In genomic region chr7:25117226-25118047, GRCh38 we compare ENCODE assay signal across 9 cellular contexts. TPM values are rescaled to one million over a fixed set of nuclear protein-coding genes. Genes with fewer than 3 reads are reported as not detected.
DNase-seq lines count a peak whose midpoint lies in the region; ATAC-seq and TF ChIP-seq lines count a peak whose summit lies in the region.
"Had no signal": no experiment of that assay in that cellular context is flagged by ENCODE, and none has a peak within 500 bp of the region (broad histone marks: within the 10 kb centered on the region; RNA-seq: fewer than 3 reads in every experiment).

No MANE protein-coding gene starts in this region.

- peaks cover 3% of the 10 kb centered on the region; the same call in 1 of the 2 replicates for H3K79me2 ChIP-seq in Karpas-422 (ENCODE audit: low read length)

- 62 to 72% methylated on average over 7 of the region's 7 CpGs for WGBS in lung, 2 donors

- no peak overlapping the region for H3K9ac ChIP-seq in Karpas-422 (ENCODE audit: low read length)
- H3K9ac ChIP-seq: parathyroid adenoma had no signal

- H3K27ac ChIP-seq in Karpas-422 (ENCODE audit: low read length): no peak overlapping the region
- H3K27ac ChIP-seq in lung (ENCODE audit: low read depth in 1 of 2, low read length in 1 of 2): peak overlapping the region in 1 of 2 donors; percentile 36
- H3K27ac ChIP-seq: parathyroid adenoma had no signal

- H3K27me3 ChIP-seq in Karpas-422 (ENCODE audit: low read length): no peaks in the 10 kb centered on the region
- no peaks in the 10 kb centered on the region for H3K27me3 ChIP-seq in lung (ENCODE audit: control insufficient read depth, insufficient read depth)
- H3K27me3 ChIP-seq in H7 (ENCODE audit: control insufficient read depth, insufficient read depth, low read length): no peaks in the 10 kb centered on the region

- DNase-seq in Karpas-422: peak; percentile 67
- no peak for DNase-seq in lung (ENCODE audit: low spot score)
- no peak for DNase-seq in H7
- DNase-seq in SHP77 (lab: John Stamatoyannopoulos, UW): no peak
- no peak for DNase-seq in COLO668 (lab: John Stamatoyannopoulos, UW; ENCODE audit: unreplicated experiment)
- no peak for DNase-seq in COR-L47 (lab: John Stamatoyannopoulos, UW)

- H3K9me3 ChIP-seq in Karpas-422 (ENCODE audit: low read length) (no peaks in the 10 kb centered on the region), lung (ENCODE audit: control insufficient read depth in 2 of 2, insufficient read depth in 1 of 2, low read length in 1 of 2) (no peaks in the 10 kb centered on the region)

- H2AFZ ChIP-seq in Karpas-422 (ENCODE audit: low read length): no peak overlapping the region
- H2AFZ ChIP-seq: parathyroid adenoma had no signal

- no peak overlapping the region for H3K4me2 ChIP-seq in Karpas-422 (ENCODE audit: low read depth, low read length, poor library complexity, severe bottlenecking)

- peaks cover 19% of the 10 kb centered on the region for H4K20me1 ChIP-seq in Karpas-422 (ENCODE audit: insufficient read depth, low read depth, low read length)

- peak; percentile 93 for ATAC-seq in GM18517 (IDR thresholded peaks at IDR 0.05; ENCODE audit: unreplicated experiment)
- ATAC-seq in GM21619 (IDR thresholded peaks at IDR 0.05; ENCODE audit: unreplicated experiment): peak; percentile 83
- peak; percentile 27 for ATAC-seq in lung (ENCODE audit: insufficient read depth, low FRiP score)

- H3K4me1 ChIP-seq in Karpas-422 (ENCODE audit: low read length) (peaks cover 25% of the 10 kb centered on the region), lung (ENCODE audit: control insufficient read depth in 2 of 2, insufficient read depth in 2 of 2, low read length in 2 of 2) (peaks cover 0 to 2% of the 10 kb centered on the region in 2 donors)
- H3K4me1 ChIP-seq: parathyroid adenoma had no signal

- no peaks in the 10 kb centered on the region for H3K9me2 ChIP-seq in Karpas-422 (replicated peaks; ENCODE audit: insufficient read depth, low read length)

- TF ChIP-seq CTCF in lung (IDR thresholded peaks at IDR 0.05; ENCODE audit: control extremely low read depth, extremely low read depth): no peak

- H3K4me3 ChIP-seq in Karpas-422 (ENCODE audit: low read length): no peak overlapping the region
- H3K4me3 ChIP-seq in lung: no peak overlapping the region
- H3K4me3 ChIP-seq in H7 (ENCODE audit: insufficient read depth, low read depth, low read length): no peak overlapping the region

- peaks cover 22% of the 10 kb centered on the region for H3K36me3 ChIP-seq in Karpas-422 (ENCODE audit: insufficient read depth, low read length)
- peaks cover 9 to 10% of the 10 kb centered on the region in 2 donors for H3K36me3 ChIP-seq in lung (ENCODE audit: control insufficient read depth in 2 of 2, insufficient read depth in 2 of 2, low read length in 2 of 2)
- H3K36me3 ChIP-seq in H7 (replicated peaks; ENCODE audit: control insufficient read depth, insufficient read depth, low read length): peaks cover 11% of the 10 kb centered on the region

RNA-seq across cellular contexts. Expression of gene CYCS, which starts 7.6 kb away (rescaled TPM):
- total RNA-seq in Karpas-422 (2014; rRNA removed; shearing (Covaris generic); ENCODE audit: low replicate concordance): 43.9 and 102 TPM in 2 replicates
- total RNA-seq in lung: 10 to 100 TPM; 33.0 to 85.1 TPM
- polyA plus RNA-seq in lung: 10 to 100 TPM; 46.7 to 76.3 TPM
- 115 and 121 TPM in 2 replicates for total RNA-seq in H7 (2014; rRNA removed; shearing (Covaris generic))

Comparison
In these comparisons a context has a peak if more than half of its experiments do, and no peak if none do; other contexts are left out.
1. ATAC-seq: peak in every context shown above with its lines; median percentile 93 in GM18517; 83 in GM21619; 27 in lung.